29 cellular contexts compared by ENCODE assay signal in genomic region chr17:79107499-79108231, GRCh38.
"Had no signal": no experiment of that assay in that cellular context is flagged by ENCODE, and none has a peak within 500 bp of the region (broad histone marks: within the 10 kb centered on the region; RNA-seq: fewer than 3 reads in every experiment).

No MANE protein-coding gene starts in this region.

- H3K4me1 Mint-ChIP-seq: immature natural killer cell; mesothelial cell of epicardium; stimulated activated memory B cell treated with anti-CD40 and anti-IgM and Interleukin-4, amounts not matched to agents 10 μg/mL and 1 μg/mL and 100 μg/mL, for 72 hours; stimulated activated naive CD8-positive, alpha-beta T cell treated with anti-CD3 and anti-CD28 coated beads, Interleukin-15, amount 100 ng/mL, for 72 hours had no signal

- H3K4me2 ChIP-seq: neural progenitor cell had no signal

- H3K27me3 ChIP-seq: neural progenitor cell, ovary, vagina had no signal

- FAIRE-seq: islet of Langerhans, kidney, small intestine had no signal

- H2AFZ ChIP-seq: neural progenitor cell had no signal

- H3K9me3 ChIP-seq: left lung, lower lobe of right lung, ovary, sigmoid colon, spleen, tibial nerve, vagina had no signal

- H3K4me3 ChIP-seq: left lung, lower lobe of right lung, neural progenitor cell, ovary, sigmoid colon, spleen, tibial nerve, vagina had no signal

- H3K36me3 ChIP-seq: left lung, lower lobe of right lung, neural progenitor cell, ovary, spleen, tibial nerve, vagina had no signal

- H3K27ac ChIP-seq: left lung, lower lobe of right lung, neural progenitor cell, ovary, sigmoid colon, spleen, tibial nerve, vagina had no signal

- H3K4me3 Mint-ChIP-seq: immature natural killer cell; mesothelial cell of epicardium; naive B cell; natural killer cell; nephron progenitor cell; neural progenitor cell; stimulated activated memory B cell treated with anti-CD40 and anti-IgM and Interleukin-4, amounts not matched to agents 10 μg/mL and 1 μg/mL and 100 μg/mL, for 72 hours; stimulated activated naive CD8-positive, alpha-beta T cell treated with anti-CD3 and anti-CD28 coated beads, Interleukin-15, amount 100 ng/mL, for 72 hours; type B pancreatic cell had no signal

- DNase-seq: hypothalamus; immature natural killer cell; kidney; left colon; left lung; lower lobe of right lung; mammary epithelial cell; mesendoderm; naive B cell; natural killer cell; nephron progenitor cell; ovary; right cardiac atrium; sigmoid colon; small intestine; spleen; stimulated activated CD4-positive, alpha-beta T cell treated with anti-CD3 and anti-CD28 coated beads, Interleukin-2, amount 100 ng/mL, for 48 hours; stimulated activated CD4-positive, alpha-beta T cell treated with anti-CD3 and anti-CD28 coated beads, Interleukin-4, amount 100 ng/mL, for 4 hours; stimulated activated CD8-positive, alpha-beta memory T cell treated with anti-CD3 and anti-CD28 coated beads, Interleukin-4, amount 100 ng/mL, for 48 hours; stimulated activated naive CD4-positive, alpha-beta T cell treated with Interleukin-2 at 50 U/mL for 16 hours; stimulated activated naive CD8-positive, alpha-beta T cell treated with anti-CD3 and anti-CD28 coated beads, Interleukin-15, amount 100 ng/mL, for 72 hours had no signal

- ATAC-seq: left colon; left lung; lower lobe of right lung; natural killer cell; right cardiac atrium; stimulated activated memory B cell treated with anti-CD40 and anti-IgM and Interleukin-4, amounts not matched to agents 10 μg/mL and 1 μg/mL and 100 μg/mL, for 72 hours; stimulated activated naive CD8-positive, alpha-beta T cell treated with anti-CD3 and anti-CD28 coated beads, Interleukin-15, amount 100 ng/mL, for 72 hours had no signal

- H3K9me3 Mint-ChIP-seq: immature natural killer cell; mesothelial cell of epicardium; naive B cell; natural killer cell; nephron progenitor cell; neural progenitor cell; stimulated activated memory B cell treated with anti-CD40 and anti-IgM and Interleukin-4, amounts not matched to agents 10 μg/mL and 1 μg/mL and 100 μg/mL, for 72 hours; stimulated activated naive CD8-positive, alpha-beta T cell treated with anti-CD3 and anti-CD28 coated beads, Interleukin-15, amount 100 ng/mL, for 72 hours; type B pancreatic cell had no signal

- H3K4me1 ChIP-seq: left lung, lower lobe of right lung, neural progenitor cell, sigmoid colon, spleen, tibial nerve, vagina had no signal

- H3K9ac ChIP-seq: neural progenitor cell had no signal

- H3K27ac Mint-ChIP-seq: immature natural killer cell; mesothelial cell of epicardium; naive B cell; natural killer cell; neural progenitor cell; progenitor cell of endocrine pancreas; stimulated activated memory B cell treated with anti-CD40 and anti-IgM and Interleukin-4, amounts not matched to agents 10 μg/mL and 1 μg/mL and 100 μg/mL, for 72 hours; stimulated activated naive CD8-positive, alpha-beta T cell treated with anti-CD3 and anti-CD28 coated beads, Interleukin-15, amount 100 ng/mL, for 72 hours; type B pancreatic cell had no signal

- H3K36me3 Mint-ChIP-seq: immature natural killer cell; mesothelial cell of epicardium; naive B cell; natural killer cell; neural progenitor cell; stimulated activated memory B cell treated with anti-CD40 and anti-IgM and Interleukin-4, amounts not matched to agents 10 μg/mL and 1 μg/mL and 100 μg/mL, for 72 hours; type B pancreatic cell had no signal
